ENCODE assay signal across 8 cellular contexts in the genomic region with DNA sequence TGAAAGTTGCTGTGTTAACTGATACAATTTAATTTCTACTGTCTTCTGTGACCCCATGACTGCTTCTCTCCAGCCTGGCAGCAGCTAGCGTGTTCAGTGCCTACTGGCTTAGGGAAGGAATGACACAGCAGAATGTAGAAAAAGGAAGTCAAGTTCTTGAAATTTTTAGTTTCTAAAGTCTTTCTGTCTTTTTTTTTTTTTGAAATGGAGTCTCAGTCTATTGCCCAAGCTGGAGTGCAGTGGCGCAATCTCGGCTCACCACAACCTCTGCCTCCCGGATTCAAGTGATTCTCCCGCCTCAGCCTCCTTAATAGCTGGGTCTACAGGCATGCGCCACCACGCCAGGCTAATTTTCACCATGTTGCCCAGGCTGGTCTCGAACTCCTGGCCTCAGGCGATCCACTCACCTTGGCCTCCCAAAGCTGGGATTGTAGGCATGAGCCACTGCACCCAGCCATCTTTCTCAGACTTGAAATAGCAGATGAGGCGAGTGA. TPM values are rescaled to one million over a fixed set of nuclear protein-coding genes. Genes with fewer than 3 reads are reported as not detected.
DNase-seq lines count a peak whose midpoint lies in the region; ATAC-seq and TF ChIP-seq lines count a peak whose summit lies in the region.

No MANE protein-coding gene starts in this region.

- intact Hi-C loops in Right ventricle myocardium inferior (cut with DNase I) (no loop called here), esophagus squamous epithelium (cut with DNase I) (no loop called here)

- peak overlapping the region; percentile 64 for H3K27ac ChIP-seq in subcutaneous abdominal adipose tissue (ENCODE audit: low read depth, low read length)
- peak overlapping the region in 2 of 4 donors; percentile 38 to 63 for H3K27ac ChIP-seq in esophagus squamous epithelium

- H3K4me3 ChIP-seq in subcutaneous abdominal adipose tissue (ENCODE audit: low read depth in 1 of 5, low read length in 5 of 5) (no peak overlapping the region), esophagus squamous epithelium (no peak overlapping the region)

- H3K27me3 ChIP-seq in subcutaneous abdominal adipose tissue (ENCODE audit: control insufficient read depth in 5 of 5, insufficient read depth in 4 of 5, low read length in 5 of 5) (no peaks in the 10 kb centered on the region), esophagus squamous epithelium (no peaks in the 10 kb centered on the region)

- no peaks in the 10 kb centered on the region for H3K9me3 ChIP-seq in subcutaneous abdominal adipose tissue (ENCODE audit: control insufficient read depth in 5 of 5, low read length in 5 of 5)
- no peaks in the 10 kb centered on the region for H3K9me3 ChIP-seq in esophagus squamous epithelium

- TF ChIP-seq POLR2A in esophagus squamous epithelium (IDR thresholded peaks at IDR 0.05): no peak

- ATAC-seq in GM21528 (IDR thresholded peaks at IDR 0.05; ENCODE audit: low FRiP score, unreplicated experiment) (peak; percentile 36), Right ventricle myocardium inferior (peak; percentile 83)

- H3K36me3 ChIP-seq in subcutaneous abdominal adipose tissue (ENCODE audit: control insufficient read depth in 5 of 5, insufficient read depth in 5 of 5, low read length in 5 of 5): no peaks in the 10 kb centered on the region
- no peaks in the 10 kb centered on the region for H3K36me3 ChIP-seq in esophagus squamous epithelium

- TF ChIP-seq CTCF in esophagus squamous epithelium (IDR thresholded peaks at IDR 0.05): no peak

- WGBS in esophagus squamous epithelium, 2 donors: 74 to 85% methylated on average over 6 to 9 of the region's 10 CpGs

- peaks cover 0 to 29% (median 16%) of the 10 kb centered on the region in 5 donors for H3K4me1 ChIP-seq in subcutaneous abdominal adipose tissue (ENCODE audit: control insufficient read depth in 5 of 5, insufficient read depth in 5 of 5, low read length in 5 of 5)
- H3K4me1 ChIP-seq in esophagus squamous epithelium: peaks cover 0 to 17% (median 6%) of the 10 kb centered on the region in 3 donors

- peak; percentile 37 for DNase-seq in AG08396 (ENCODE audit: low spot score)
- peak; percentile 57 for DNase-seq in SKM-1 (lab: John Stamatoyannopoulos, UW; ENCODE audit: unreplicated experiment)
- DNase-seq in Right ventricle myocardium inferior (ENCODE audit: missing footprints): peak; percentile 94
- DNase-seq in SK-N-DZ (ENCODE audit: low spot score): no peak
- DNase-seq in esophagus squamous epithelium (lab: John Stamatoyannopoulos, UW): no peak
- no peak for DNase-seq in NCI-H2107 treated with DMSO at 0.1 percent for 48 hours (lab: John Stamatoyannopoulos, UW; ENCODE audit: unreplicated experiment)

- peak overlapping the region in 1 of 5 donors; percentile 56 for H3K9ac ChIP-seq in subcutaneous abdominal adipose tissue (ENCODE audit: low read length in 5 of 5)

RNA-seq across cellular contexts. Expression of a gene that starts 32.4 kb away (rescaled TPM):
- 86.3 TPM for total RNA-seq in Right ventricle myocardium inferior
- 131 and 142 TPM in 2 replicates for polyA plus RNA-seq in SK-N-DZ (2014; cell fraction: cytosol; rRNA removed)
- polyA plus RNA-seq in SK-N-DZ (2014; cell fraction: nucleus; rRNA removed): 70.4 and 71.7 TPM in 2 replicates
- 10 to 100 TPM; 19.2 to 46.1 (median 34.6) TPM for total RNA-seq in esophagus squamous epithelium

RNA-seq across cellular contexts. Expression of a gene that starts 39.3 kb away (rescaled TPM):
- total RNA-seq in Right ventricle myocardium inferior (35.8 TPM), esophagus squamous epithelium (100 to 1,000 TPM in 2 of 4 donors, 10 to 100 TPM in 2; 58.9 to 160 (median 97.1) TPM)
- 918 and 1,013 TPM in 2 replicates for polyA plus RNA-seq in SK-N-DZ (2014; cell fraction: cytosol; rRNA removed)
- 512 and 516 TPM in 2 replicates for polyA plus RNA-seq in SK-N-DZ (2014; cell fraction: nucleus; rRNA removed)

RNA-seq across cellular contexts. Expression of a gene that starts 46.4 kb away (rescaled TPM):
- 57.2 TPM for total RNA-seq in Right ventricle myocardium inferior
- 28.5 and 28.7 TPM in 2 replicates for polyA plus RNA-seq in SK-N-DZ (2014; cell fraction: cytosol; rRNA removed)
- 30.6 and 32.0 TPM in 2 replicates for polyA plus RNA-seq in SK-N-DZ (2014; cell fraction: nucleus; rRNA removed)
- 10 to 100 TPM; 13.7 to 25.7 (median 14.5) TPM for total RNA-seq in esophagus squamous epithelium

Comparison
In these comparisons a context has a peak if more than half of its experiments do, and no peak if none do; other contexts are left out.
1. DNase-seq: peak in AG08396 (single experiment), SKM-1 (single experiment) and Right ventricle myocardium inferior (single experiment); none in SK-N-DZ (single experiment), esophagus squamous epithelium (single experiment) and NCI-H2107 treated with DMSO at 0.1 percent for 48 hours (single experiment).